In genomic region chr16:70160821-70161220, GRCh38 we compare ENCODE assay signal across 16 cellular contexts. TPM values are rescaled to one million over a fixed set of nuclear protein-coding genes. Genes with fewer than 3 reads are reported as not detected.
DNase-seq lines count a peak whose midpoint lies in the region; ATAC-seq and TF ChIP-seq lines count a peak whose summit lies in the region.
"Had no signal": no experiment of that assay in that cellular context is flagged by ENCODE, and none has a peak within 500 bp of the region (broad histone marks: within the 10 kb centered on the region; RNA-seq: fewer than 3 reads in every experiment).

No MANE protein-coding gene starts in this region.

- intact Hi-C loops in cardiac septum (cut with DNase I): loop anchor here (10.0 kb wide), 1 partner anchor 94 kb away; the partner anchor contains the start of gene EXOSC6
- intact Hi-C loops in left ventricle myocardium superior (cut with micrococcal nuclease): no loop called here

- DNase-seq in cardiac septum (ENCODE audit: low spot score): peak; percentile 39
- no peak for DNase-seq in left ventricle myocardium superior
- peak; percentile 17 for DNase-seq in GM13976 (ENCODE audit: low spot score)
- peak; percentile 1 for DNase-seq in kidney tubule cell (ENCODE audit: low spot score)
- DNase-seq in ureter (ENCODE audit: low spot score): peak; percentile 36
- DNase-seq in NCI-H1417 treated with DMSO at 0.1 percent for 48 hours (lab: John Stamatoyannopoulos, UW): no peak
- DNase-seq in GF-D8 (lab: John Stamatoyannopoulos, UW): no peak
- DNase-seq: CD4-positive, alpha-beta memory T cell; GM23248; NCI-H1436; NCI-H2081; NCI-H524; SHP77 treated with DMSO at 0.1 percent for 48 hours had no signal

- no peak for ATAC-seq in left ventricle myocardium superior
- ATAC-seq in HG03342 (IDR thresholded peaks at IDR 0.05; ENCODE audit: unreplicated experiment): no peak
- ATAC-seq: A549 had no signal

- no peak for TF ChIP-seq CTCF in GM13976 (IDR thresholded peaks at IDR 0.05; ENCODE audit: borderline replicate concordance, control extremely low read depth, extremely low read depth, insufficient read depth, missing control alignments)

- in situ Hi-C loops in GM13976 (cut with MboI; ENCODE audit: low sequenced_read_pairs, unreplicated experiment): no loop called here

RNA-seq across cellular contexts. Expression of gene CLEC18C, which starts 12.8 kb away (rescaled TPM):
- 0.11 TPM for total RNA-seq in cardiac septum
- not detected for total RNA-seq in left ventricle myocardium superior
- 0.96 TPM for total RNA-seq in ureter
- total RNA-seq: HT1080 had no signal

RNA-seq across cellular contexts. Expression of gene PDPR, which starts 46.7 kb away (rescaled TPM):
- 22.5 TPM for total RNA-seq in cardiac septum
- 19.3 TPM for total RNA-seq in left ventricle myocardium superior
- 47.4 TPM for total RNA-seq in ureter

Comparison
In these comparisons a context has a peak if more than half of its experiments do, and no peak if none do; other contexts are left out.
1. DNase-seq: peak in cardiac septum (single experiment), GM13976 (single experiment), kidney tubule cell (single experiment) and ureter (single experiment); none in left ventricle myocardium superior (single experiment), NCI-H1417 treated with DMSO at 0.1 percent for 48 hours (single experiment) and GF-D8 (single experiment).